ENCODE assay signal across 1 cellular context in the genomic region with DNA sequence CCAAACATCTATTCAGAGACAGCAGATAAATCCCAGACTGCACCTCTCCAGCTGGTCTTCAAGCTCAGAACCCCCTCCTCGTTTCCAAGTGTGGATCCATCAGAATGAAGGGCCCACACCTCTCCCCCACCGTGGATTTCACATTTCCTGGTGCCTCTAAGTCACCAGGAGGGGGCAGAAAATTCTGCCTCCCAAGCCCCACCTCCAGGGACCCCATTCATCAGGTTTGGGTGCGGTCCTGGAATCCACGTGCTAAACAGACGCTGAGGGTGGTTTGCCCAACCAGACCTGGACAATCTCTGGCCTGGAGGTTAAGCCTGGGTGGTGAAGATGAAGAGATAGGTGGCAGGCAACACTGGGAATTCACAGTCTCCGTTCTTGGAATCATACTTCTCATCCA.
TF ChIP-seq lines count a peak whose summit lies in the region.

No MANE protein-coding gene starts in this region.

TF ChIP-seq in H1, 55 proteins besides CTCF, POLR2A, EP300 and RAD21:
- TF ChIP-seq BCL11A (IDR thresholded peaks at IDR 0.05; ENCODE audit: low read depth in 2 of 2, low read length in 2 of 2): no peak
- TF ChIP-seq ZNF274 (IDR thresholded peaks at IDR 0.05; ENCODE audit: borderline replicate concordance, extremely low read depth, low read length): no peak
- no peak for TF ChIP-seq TAF7 (optimal IDR thresholded peaks at IDR 0.05; ENCODE audit: borderline replicate concordance, low read depth, low read length)
- no peak for TF ChIP-seq GABPA (IDR thresholded peaks at IDR 0.05; ENCODE audit: borderline replicate concordance, insufficient read depth, low read length)
- TF ChIP-seq BRCA1 (IDR thresholded peaks at IDR 0.05; ENCODE audit: low read depth, low read length): no peak
- TF ChIP-seq SIN3A (conservative IDR thresholded peaks at IDR 0.05 in 1 of 2, IDR thresholded peaks at IDR 0.05 in 1 of 2; ENCODE audit: low read depth in 1 of 2, low read length in 2 of 2): no peak
- TF ChIP-seq MAX (IDR thresholded peaks at IDR 0.05): no peak
- no peak for TF ChIP-seq YY1 (IDR thresholded peaks at IDR 0.05; ENCODE audit: low read depth, low read length)
